In the genomic region with DNA sequence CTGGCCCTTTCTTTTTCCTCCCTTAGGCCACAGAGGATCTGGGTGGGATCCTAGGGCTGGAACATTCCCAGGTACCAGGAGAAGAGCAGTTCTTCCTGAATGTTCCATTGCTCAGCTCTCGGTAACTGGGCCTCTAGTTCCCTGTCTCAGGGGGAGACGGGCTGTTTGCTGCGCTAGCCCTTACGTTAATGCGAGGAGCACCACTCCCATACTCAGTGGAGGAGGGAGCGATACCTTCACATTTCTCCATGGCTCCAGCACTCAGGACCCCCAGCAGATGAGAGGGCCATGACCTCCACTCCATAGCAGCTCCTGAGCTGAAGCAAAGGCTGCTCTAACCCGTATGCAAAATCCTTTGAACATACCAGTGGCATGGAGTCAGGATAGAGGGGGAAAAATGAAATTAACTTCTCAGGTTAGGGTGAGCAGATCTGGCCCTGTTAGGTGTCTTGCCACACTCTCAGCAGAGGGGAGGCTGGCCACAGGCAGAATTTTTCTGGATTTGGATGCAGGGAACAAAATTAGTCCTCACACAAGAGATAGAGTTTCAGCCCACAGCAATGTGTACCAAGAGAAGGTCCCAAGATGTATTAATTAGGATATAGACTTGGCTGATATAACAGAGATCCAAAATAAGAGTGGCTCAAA, we compare ENCODE assay signal across 23 cellular contexts.
A peak's percentile ranks its signal among the peaks of the same experiment; 100 is the strongest.
DNase-seq lines count a peak whose midpoint lies in the region; ATAC-seq, FAIRE-seq and TF ChIP-seq lines count a peak whose summit lies in the region.
"Had no signal": no experiment of that assay in that cellular context is flagged by ENCODE, and none has a peak within 500 bp of the region (broad histone marks: within the 10 kb centered on the region; RNA-seq: fewer than 3 reads in every experiment).

No MANE protein-coding gene starts in this region.

- no peak overlapping the region for H3K4ac ChIP-seq in IMR-90 (ENCODE audit: low read depth, low read length)

- TF ChIP-seq RAD21 in IMR-90 (IDR thresholded peaks at IDR 0.05; ENCODE audit: low read length) = no peak

- no peak overlapping the region for H4K91ac ChIP-seq in IMR-90 (ENCODE audit: insufficient read depth, low read depth, low read length)

- H3K56ac ChIP-seq in IMR-90 (ENCODE audit: extremely low read depth, insufficient read depth, low read length) = no peak overlapping the region

- H3K27me3 ChIP-seq in IMR-90 (ENCODE audit: control insufficient read depth, insufficient read depth, low read length) (no peaks in the 10 kb centered on the region), body of pancreas (no peaks in the 10 kb centered on the region), lower lobe of right lung (ENCODE audit: low read depth) (no peaks in the 10 kb centered on the region), gastrocnemius medialis (no peaks in the 10 kb centered on the region), small intestine (ENCODE audit: control insufficient read depth in 2 of 2, insufficient read depth in 2 of 2, low read length in 2 of 2) (no peaks in the 10 kb centered on the region)
- H3K27me3 ChIP-seq: ascending aorta had no signal

- no peak for TF ChIP-seq POLR2A in IMR-90 (IDR thresholded peaks at IDR 0.05; ENCODE audit: low read depth, low read length)
- no peak for TF ChIP-seq POLR2A in body of pancreas (IDR thresholded peaks at IDR 0.05)
- TF ChIP-seq POLR2A in gastrocnemius medialis (IDR thresholded peaks at IDR 0.05) = no peak

- no peak overlapping the region; the same call in 2 of the 3 replicates for H2BK15ac ChIP-seq in IMR-90 (ENCODE audit: low read depth, low read length)

- TF ChIP-seq CTCF in IMR-90 (conservative IDR thresholded peaks at IDR 0.05; ENCODE audit: low read depth, low read length) (no peak), body of pancreas (IDR thresholded peaks at IDR 0.05) (no peak), lower lobe of right lung (IDR thresholded peaks at IDR 0.05) (no peak), gastrocnemius medialis (IDR thresholded peaks at IDR 0.05 in 4 of 5, conservative IDR thresholded peaks at IDR 0.05 in 1 of 5) (no peak)

- H4K20me1 ChIP-seq in IMR-90 (ENCODE audit: insufficient read depth, low read length) = no peaks in the 10 kb centered on the region

- POLR2A ChIA-PET in IMR-90 (lab: Charles Lee; ENCODE audit: unreplicated experiment) = no interaction called here

- H2AK9ac ChIP-seq in IMR-90 (replicated peaks; ENCODE audit: low read depth, low read length, poor library complexity) = no peak overlapping the region

- intact Hi-C loops in IMR-90 (cut with micrococcal nuclease) (loop anchor here (5.0 kb wide), 1 partner anchor 42 kb away; no protein-coding TSS in a partner anchor), body of pancreas (cut with DNase I) (no loop called here), lower lobe of right lung (cut with DNase I) (loop anchor here (5.0 kb wide), 1 partner anchor 468 kb away; no protein-coding TSS in a partner anchor), gastrocnemius medialis (cut with DNase I; ENCODE audit: low total_unique reads) (loop anchor here (2.0 to 5.0 kb wide), 2 partner anchors 45 to 83 kb away; no protein-coding TSS in a partner anchor)

- H3K4me3 ChIP-seq in IMR-90 (ENCODE audit: insufficient read depth, low read depth, low read length) (no peak overlapping the region), body of pancreas (no peak overlapping the region), lower lobe of right lung (no peak overlapping the region), gastrocnemius medialis (no peak overlapping the region), small intestine (ENCODE audit: low read depth in 1 of 2, low read length in 2 of 2) (no peak overlapping the region)
- H3K4me3 ChIP-seq: ascending aorta had no signal

- no peak overlapping the region for H3K4me2 ChIP-seq in IMR-90 (ENCODE audit: low read depth, low read length)
- H3K4me2 ChIP-seq: KMS-11 had no signal

- no peak overlapping the region for H4K8ac ChIP-seq in IMR-90 (ENCODE audit: low read depth in 2 of 2, low read length in 2 of 2)

- no peak overlapping the region for H3K14ac ChIP-seq in IMR-90 (replicated peaks; ENCODE audit: low read depth, low read length)

- CTCF ChIA-PET in IMR-90 (lab: Yijun Ruan, JAX) = interaction anchor here (1.0 kb wide), 1 partner anchor 9 kb away, joined by 3 read pairs; no protein-coding TSS in a partner anchor

- ATAC-seq in IMR-90 (ENCODE audit: low read depth) = no peak
- ATAC-seq in body of pancreas = no peak
- no peak for ATAC-seq in lower lobe of right lung
- peak in 1 of 2 donors; percentile 30 for ATAC-seq in gastrocnemius medialis
- ATAC-seq: activated CD8-positive, alpha-beta T cell treated with anti-CD3 and anti-CD28 coated beads, Interleukin-2, amount 10 ng/mL, durations not matched to agents 7 days and 5 days; Panc1 had no signal

- H3K9me3 ChIP-seq in IMR-90 (ENCODE audit: control insufficient read depth, insufficient read depth, low read length) (peaks cover 8% of the 10 kb centered on the region; the same call in 1 of the 2 replicates), body of pancreas (peaks cover 0 to 4% (median 0%) of the 10 kb centered on the region in 3 donors), lower lobe of right lung (peaks cover 3% of the 10 kb centered on the region), gastrocnemius medialis (no peaks in the 10 kb centered on the region), small intestine (ENCODE audit: control insufficient read depth, low read depth) (no peaks in the 10 kb centered on the region)

- peak overlapping the region; percentile 25; the same call in 1 of the 2 replicates for H2AK5ac ChIP-seq in IMR-90 (ENCODE audit: low read depth, low read length)

- H3K9ac ChIP-seq in IMR-90 (ENCODE audit: low read depth, low read length) = no peak overlapping the region
- H3K9ac ChIP-seq: KMS-11 had no signal

- DNase-seq in IMR-90 = no peak
- no peak for DNase-seq in body of pancreas
- no peak for DNase-seq in lower lobe of right lung
- no peak for DNase-seq in gastrocnemius medialis
- no peak for DNase-seq in small intestine
- no peak for DNase-seq in nucleus accumbens (lab: John Stamatoyannopoulos, UW)
- no peak for DNase-seq in H4 (ENCODE audit: low spot score)
- DNase-seq: activated CD8-positive, alpha-beta T cell treated with anti-CD3 and anti-CD28 coated beads, Interleukin-2, amount 10 ng/mL, durations not matched to agents 7 days and 5 days; activated naive CD8-positive, alpha-beta T cell treated with anti-CD3 and anti-CD28 coated beads, Interleukin-2, amount 10 ng/mL, durations not matched to agents 7 days and 5 days; Calu3; central memory CD4-positive, alpha-beta T cell; DMS79 treated with DMSO at 0.1 percent for 48 hours; kidney; NCI-H1417; NCI-H2081 treated with DMSO at 0.1 percent for 48 hours; NCI-H226; stimulated activated CD4-positive, alpha-beta T cell treated with anti-CD3 and anti-CD28 coated beads, Interleukin-2, amount 100 ng/mL, for 48 hours had no signal

- no peak overlapping the region for H2BK20ac ChIP-seq in IMR-90 (ENCODE audit: low read depth, low read length)

- no peak overlapping the region for H2BK5ac ChIP-seq in IMR-90 (ENCODE audit: low read depth, low read length, poor library complexity, severe bottlenecking)

- in situ Hi-C loops in IMR-90 (cut with MboI; ENCODE audit: low sequenced_read_pairs) (no loop called here), gastrocnemius medialis (cut with MboI; ENCODE audit: low sequenced_read_pairs in 4 of 4) (loop anchor here in 3 of 4 donors (5.0 to 10.0 kb wide), 5 partner anchors 42 to 213 kb away; partner anchors contain the start of gene ZFP36L2 (in 2 of the 3))

- no CpG with 5 or more reads among the region's 7 CpGs for WGBS in IMR-90 (ENCODE audit: extremely low coverage in 2 of 2, insufficient read length in 1 of 2), 2 experiments
- 83 to 88% methylated on average over 2 to 7 of the region's 7 CpGs for WGBS in body of pancreas, 2 donors
- 92 to 95% (median 95%) methylated on average over 7 of the region's 7 CpGs for WGBS in small intestine, 3 donors

- peaks cover 2% of the 10 kb centered on the region for H3K9me1 ChIP-seq in IMR-90 (ENCODE audit: insufficient read depth, low read length)

- dilution Hi-C loops in IMR-90 (cut with HindIII; ENCODE audit: low sequenced_read_pairs, unreplicated experiment) = no loop called here

- no peak overlapping the region for H2AFZ ChIP-seq in IMR-90 (replicated peaks; ENCODE audit: low read length, poor library complexity)

- peaks cover 0 to 2% of the 10 kb centered on the region in 2 experiments; a peak in 1 of 4 replicates for H3K79me1 ChIP-seq in IMR-90 (ENCODE audit: low read depth in 1 of 2, low read length in 2 of 2)

- FAIRE-seq in small intestine (lab: Jason Lieb, UNC) = no peak
- FAIRE-seq: endothelial cell of umbilical vein, GM18507, kidney had no signal

- no peak overlapping the region for H3K23ac ChIP-seq in IMR-90 (ENCODE audit: low read depth, low read length)

- no peak overlapping the region for H2BK120ac ChIP-seq in IMR-90 (ENCODE audit: low read depth, low read length)

- H3K18ac ChIP-seq in IMR-90 (ENCODE audit: low read depth, low read length) = no peak overlapping the region

- H3K4me1 ChIP-seq in IMR-90 (ENCODE audit: control insufficient read depth, insufficient read depth, low read length) = peaks cover 11% of the 10 kb centered on the region
- H3K4me1 ChIP-seq in body of pancreas = peaks cover 51% of the 10 kb centered on the region
- peaks cover 28% of the 10 kb centered on the region for H3K4me1 ChIP-seq in lower lobe of right lung
- H3K4me1 ChIP-seq in gastrocnemius medialis = peaks cover 0 to 6% of the 10 kb centered on the region in 2 donors
- H3K4me1 ChIP-seq in small intestine (ENCODE audit: control insufficient read depth in 2 of 2, insufficient read depth in 1 of 2, low read depth in 1 of 2, low read length in 1 of 2) = no peaks in the 10 kb centered on the region
- H3K4me1 ChIP-seq: ascending aorta had no signal

- no peak overlapping the region for H4K5ac ChIP-seq in IMR-90 (ENCODE audit: low read depth, low read length)

- no TSS peak for BruUV-seq in IMR-90 (replicated peaks; lab: Mats Ljungman, UMichigan)

- H3K36me3 ChIP-seq in IMR-90 (ENCODE audit: control insufficient read depth, insufficient read depth, low read length) = no peaks in the 10 kb centered on the region
- no peaks in the 10 kb centered on the region for H3K36me3 ChIP-seq in body of pancreas (replicated peaks in 1 of 2; ENCODE audit: insufficient read depth in 1 of 2, low read depth in 2 of 2)
- H3K36me3 ChIP-seq in lower lobe of right lung = no peaks in the 10 kb centered on the region
- H3K36me3 ChIP-seq in gastrocnemius medialis = no peaks in the 10 kb centered on the region
- no peaks in the 10 kb centered on the region for H3K36me3 ChIP-seq in small intestine (ENCODE audit: control insufficient read depth in 2 of 2, insufficient read depth in 2 of 2, low read length in 2 of 2)
- H3K36me3 ChIP-seq: ascending aorta had no signal

- H3K27ac ChIP-seq in IMR-90 (ENCODE audit: insufficient read depth, low read length) (no peak overlapping the region), body of pancreas (peak overlapping the region in 3 of 4 donors; percentile 51 to 73 (median 67)), lower lobe of right lung (peak overlapping the region; percentile 59), gastrocnemius medialis (peak overlapping the region; percentile 51 to 67 (median 60)), small intestine (ENCODE audit: low read depth in 1 of 2, low read length in 1 of 2) (no peak overlapping the region)
- H3K27ac ChIP-seq: ascending aorta, C4-2B, KMS-11 had no signal

Comparison
In these comparisons a context has a peak if more than half of its experiments do, and no peak if none do; other contexts are left out.
1. H3K27ac ChIP-seq: peak in body of pancreas (3 of 4), lower lobe of right lung (single experiment) and gastrocnemius medialis (4 of 4); none in IMR-90 (single experiment) and small intestine (0 of 2).